Comparison of ENCODE assay signal across 1 cellular context in the genomic region with DNA sequence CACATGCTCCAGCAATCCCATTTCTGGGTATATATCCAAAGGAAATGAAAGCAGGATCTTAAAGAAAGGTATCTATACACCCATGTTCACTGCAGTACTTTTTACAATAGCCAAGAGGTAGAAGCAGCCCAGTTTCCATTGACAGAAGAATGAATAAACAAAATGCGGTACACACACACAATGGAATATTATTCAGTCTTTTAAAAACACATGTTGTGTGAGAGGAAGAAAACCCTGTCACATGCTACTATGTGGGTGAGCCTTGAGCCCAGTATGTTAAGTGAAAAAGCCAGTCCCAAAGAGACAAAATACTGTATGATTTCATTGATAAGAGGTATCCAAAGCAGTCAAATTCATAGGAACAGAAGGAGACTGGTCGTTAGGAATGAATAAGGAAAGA.
TF ChIP-seq lines count a peak whose summit lies in the region.

No MANE protein-coding gene starts in this region.

TF ChIP-seq in HepG2, 621 proteins besides CTCF, POLR2A, EP300 and RAD21:
- TF ChIP-seq HES4 (CRISPR knock-in tag; IDR thresholded peaks at IDR 0.05; ENCODE audit: borderline replicate concordance) (no peak), ZFP36L1 (CRISPR knock-in tag; IDR thresholded peaks at IDR 0.05) (no peak)
- TF ChIP-seq, protein P1, sequence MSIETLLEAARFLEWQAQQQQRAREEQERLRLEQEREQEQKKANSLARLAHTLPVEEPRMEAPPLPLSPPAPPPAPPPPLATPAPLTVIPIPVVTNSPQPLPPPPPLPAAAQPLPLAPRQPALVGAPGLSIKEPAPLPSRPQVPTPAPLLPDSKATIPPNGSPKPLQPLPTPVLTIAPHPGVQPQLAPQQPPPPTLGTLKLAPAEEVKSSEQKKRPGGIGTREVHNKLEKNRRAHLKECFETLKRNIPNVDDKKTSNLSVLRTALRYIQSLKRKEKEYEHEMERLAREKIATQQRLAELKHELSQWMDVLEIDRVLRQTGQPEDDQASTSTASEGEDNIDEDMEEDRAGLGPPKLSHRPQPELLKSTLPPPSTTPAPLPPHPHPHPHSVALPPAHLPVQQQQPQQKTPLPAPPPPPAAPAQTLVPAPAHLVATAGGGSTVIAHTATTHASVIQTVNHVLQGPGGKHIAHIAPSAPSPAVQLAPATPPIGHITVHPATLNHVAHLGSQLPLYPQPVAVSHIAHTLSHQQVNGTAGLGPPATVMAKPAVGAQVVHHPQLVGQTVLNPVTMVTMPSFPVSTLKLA (IDR thresholded peaks at IDR 0.05), result peak; percentile 60
TF ChIP-seq in HepG2: peak in this region for 1.
